ENCODE assay signal across 8 cellular contexts in genomic region chr19:2552859-2553258, GRCh38.
DNase-seq lines count a peak whose midpoint lies in the region; ATAC-seq and TF ChIP-seq lines count a peak whose summit lies in the region.

No MANE protein-coding gene starts in this region.

- TF ChIP-seq CTCF in NB4 (IDR thresholded peaks at IDR 0.05; ENCODE audit: low read depth, low read length), result no peak

- peak overlapping the region; percentile 67 to 96 (median 78) for H3K27ac Mint-ChIP-seq in CD4-positive, alpha-beta memory T cell
- H3K27ac Mint-ChIP-seq in activated T-helper 1 cell treated with anti-CD3 and anti-CD28 coated beads, Interleukin-12 subunit alpha, Interleukin-12 subunit beta, Interleukin-2, Interleukin-4 antibody, amounts not matched to agents 30 ng/mL and 10 ng/mL and 1 ng/mL, durations not matched to agents 14 hours and 24 hours and 36 hours, result peak overlapping the region; percentile 74
- peak overlapping the region; percentile 48 to 86 (median 81) for H3K27ac Mint-ChIP-seq in naive thymus-derived CD4-positive, alpha-beta T cell

- H3K36me3 Mint-ChIP-seq in CD4-positive, alpha-beta memory T cell, result no peaks in the 10 kb centered on the region
- H3K36me3 Mint-ChIP-seq in activated T-helper 1 cell treated with anti-CD3 and anti-CD28 coated beads, Interleukin-12 subunit alpha, Interleukin-12 subunit beta, Interleukin-2, Interleukin-4 antibody, amounts not matched to agents 30 ng/mL and 10 ng/mL and 1 ng/mL, durations not matched to agents 14 hours and 24 hours and 36 hours (ENCODE audit: low read depth), result peaks cover 3% of the 10 kb centered on the region
- no peaks in the 10 kb centered on the region for H3K36me3 Mint-ChIP-seq in naive thymus-derived CD4-positive, alpha-beta T cell

- H3K27me3 Mint-ChIP-seq in CD4-positive, alpha-beta memory T cell, result no peaks in the 10 kb centered on the region
- H3K27me3 Mint-ChIP-seq in activated T-helper 1 cell treated with anti-CD3 and anti-CD28 coated beads, Interleukin-12 subunit alpha, Interleukin-12 subunit beta, Interleukin-2, Interleukin-4 antibody, amounts not matched to agents 30 ng/mL and 10 ng/mL and 1 ng/mL, durations not matched to agents 14 hours and 24 hours and 36 hours (ENCODE audit: insufficient read depth), result no peaks in the 10 kb centered on the region
- no peaks in the 10 kb centered on the region for H3K27me3 Mint-ChIP-seq in naive thymus-derived CD4-positive, alpha-beta T cell

- peak; percentile 74 to 84 (median 80) for DNase-seq in CD4-positive, alpha-beta memory T cell
- peak; percentile 88 for DNase-seq in NB4 (ENCODE audit: low read depth)
- peak; percentile 69 for DNase-seq in activated T-helper 1 cell treated with anti-CD3 and anti-CD28 coated beads, Interleukin-12 subunit alpha, Interleukin-12 subunit beta, Interleukin-2, Interleukin-4 antibody, amounts not matched to agents 30 ng/mL and 10 ng/mL and 1 ng/mL, durations not matched to agents 14 hours and 24 hours and 36 hours (ENCODE audit: low spot score)
- peak in 8 of 9 donors; percentile 48 to 77 (median 66) for DNase-seq in naive thymus-derived CD4-positive, alpha-beta T cell
- no peak for DNase-seq in NCI-H226
- no peak for DNase-seq in NCI-H2107 (lab: John Stamatoyannopoulos, UW)

- peak overlapping the region; percentile 12 for H3K27ac ChIP-seq in CD4-positive, alpha-beta memory T cell (ENCODE audit: low read depth, low read length)
- peak overlapping the region; percentile 59 for H3K27ac ChIP-seq in naive thymus-derived CD4-positive, alpha-beta T cell (ENCODE audit: low read depth, low read length)

- ATAC-seq in GM21529 (IDR thresholded peaks at IDR 0.05; ENCODE audit: unreplicated experiment), result peak; percentile 66
- ATAC-seq in naive thymus-derived CD4-positive, alpha-beta T cell, result peak; percentile 82
- ATAC-seq in HG03520 (IDR thresholded peaks at IDR 0.05; ENCODE audit: unreplicated experiment), result no peak

- intact Hi-C loops in CD4-positive, alpha-beta memory T cell (cut with micrococcal nuclease), result loop anchor here (2.0 kb wide), 3 partner anchors 50 to 74 kb away; no protein-coding TSS in a partner anchor
- intact Hi-C loops in activated T-helper 1 cell treated with anti-CD3 and anti-CD28 coated beads, Interleukin-12 subunit alpha, Interleukin-12 subunit beta, Interleukin-2, Interleukin-4 antibody, amounts not matched to agents 30 ng/mL and 10 ng/mL and 1 ng/mL, durations not matched to agents 14 hours and 24 hours and 36 hours (cut with micrococcal nuclease), result loop anchor here (1.0 to 2.0 kb wide), 5 partner anchors 9 to 77 kb away; partner anchors contain the start of gene GADD45B
- intact Hi-C loops in naive thymus-derived CD4-positive, alpha-beta T cell (cut with micrococcal nuclease), result loop anchor here (1.0 to 2.0 kb wide), 5 partner anchors 9 to 74 kb away; no protein-coding TSS in a partner anchor

- peaks cover 9 to 18% (median 14%) of the 10 kb centered on the region in 4 donors for H3K4me1 Mint-ChIP-seq in CD4-positive, alpha-beta memory T cell
- H3K4me1 Mint-ChIP-seq in activated T-helper 1 cell treated with anti-CD3 and anti-CD28 coated beads, Interleukin-12 subunit alpha, Interleukin-12 subunit beta, Interleukin-2, Interleukin-4 antibody, amounts not matched to agents 30 ng/mL and 10 ng/mL and 1 ng/mL, durations not matched to agents 14 hours and 24 hours and 36 hours (ENCODE audit: low read depth), result peaks cover 16% of the 10 kb centered on the region
- H3K4me1 Mint-ChIP-seq in naive thymus-derived CD4-positive, alpha-beta T cell, result peaks cover 15 to 34% (median 20%) of the 10 kb centered on the region in 7 donors

- no peaks in the 10 kb centered on the region for H3K9me3 ChIP-seq in CD4-positive, alpha-beta memory T cell (ENCODE audit: control insufficient read depth in 1 of 2, low read length in 2 of 2)
- no peaks in the 10 kb centered on the region for H3K9me3 ChIP-seq in naive thymus-derived CD4-positive, alpha-beta T cell (ENCODE audit: control insufficient read depth in 2 of 3, low read length in 3 of 3)

- H3K36me3 ChIP-seq in CD4-positive, alpha-beta memory T cell (ENCODE audit: insufficient read depth, low read length), result no peaks in the 10 kb centered on the region
- no peaks in the 10 kb centered on the region for H3K36me3 ChIP-seq in naive thymus-derived CD4-positive, alpha-beta T cell (ENCODE audit: control insufficient read depth in 2 of 3, insufficient read depth in 3 of 3, low read length in 3 of 3)

- no peaks in the 10 kb centered on the region for H3K9me3 Mint-ChIP-seq in CD4-positive, alpha-beta memory T cell
- no peaks in the 10 kb centered on the region for H3K9me3 Mint-ChIP-seq in activated T-helper 1 cell treated with anti-CD3 and anti-CD28 coated beads, Interleukin-12 subunit alpha, Interleukin-12 subunit beta, Interleukin-2, Interleukin-4 antibody, amounts not matched to agents 30 ng/mL and 10 ng/mL and 1 ng/mL, durations not matched to agents 14 hours and 24 hours and 36 hours
- peaks cover 0 to 6% (median 0%) of the 10 kb centered on the region in 11 donors for H3K9me3 Mint-ChIP-seq in naive thymus-derived CD4-positive, alpha-beta T cell

- POLR2A ChIA-PET in CD4-positive, alpha-beta memory T cell (lab: Charles Lee; ENCODE audit: partially characterized antibody), result interaction anchor here (0.7 to 5.8 kb wide), 12 partner anchors 9 to 76 kb away, joined by 3 to 109 read pairs (median 9); partner anchors contain the start of gene GADD45B
- POLR2A ChIA-PET in naive thymus-derived CD4-positive, alpha-beta T cell (lab: Charles Lee), result interaction anchor here (0.7 to 4.4 kb wide), 9 partner anchors 9 to 317 kb away, joined by 3 to 67 read pairs (median 4); partner anchors contain the start of genes GADD45B and PLEKHJ1

- H3K4me3 ChIP-seq in CD4-positive, alpha-beta memory T cell (ENCODE audit: low read length in 2 of 2), result peak overlapping the region; percentile 36 to 46
- H3K4me3 ChIP-seq in NB4 (ENCODE audit: low read depth, low read length), result peak overlapping the region; percentile 43
- peak overlapping the region; percentile 8 for H3K4me3 ChIP-seq in naive thymus-derived CD4-positive, alpha-beta T cell (ENCODE audit: low read length)

- TF ChIP-seq POLR2A in NB4 (IDR thresholded peaks at IDR 0.05; ENCODE audit: extremely low read depth, insufficient read length), result no peak

- CTCF ChIA-PET in CD4-positive, alpha-beta memory T cell (lab: Charles Lee; ENCODE audit: partially characterized antibody), result interaction anchor here (0.6 to 4.1 kb wide), 7 partner anchors 9 to 83 kb away, joined by 3 to 19 read pairs (median 4); partner anchors contain the start of gene GADD45B
- CTCF ChIA-PET in naive thymus-derived CD4-positive, alpha-beta T cell (lab: Charles Lee), result interaction anchor here (0.6 to 1.0 kb wide), 3 partner anchors 77 to 1055 kb away, joined by 5 to 6 read pairs (median 6); partner anchors contain the start of gene GADD45B

- H3K27me3 ChIP-seq in CD4-positive, alpha-beta memory T cell (ENCODE audit: insufficient read depth, low read length), result no peaks in the 10 kb centered on the region
- H3K27me3 ChIP-seq in naive thymus-derived CD4-positive, alpha-beta T cell (ENCODE audit: control insufficient read depth in 2 of 2, insufficient read depth in 2 of 2, low read length in 2 of 2), result no peaks in the 10 kb centered on the region

- H3K4me3 Mint-ChIP-seq in CD4-positive, alpha-beta memory T cell, result peak overlapping the region; percentile 52 to 93 (median 82)
- peak overlapping the region; percentile 7 for H3K4me3 Mint-ChIP-seq in activated T-helper 1 cell treated with anti-CD3 and anti-CD28 coated beads, Interleukin-12 subunit alpha, Interleukin-12 subunit beta, Interleukin-2, Interleukin-4 antibody, amounts not matched to agents 30 ng/mL and 10 ng/mL and 1 ng/mL, durations not matched to agents 14 hours and 24 hours and 36 hours
- peak overlapping the region; percentile 67 to 93 (median 83) for H3K4me3 Mint-ChIP-seq in naive thymus-derived CD4-positive, alpha-beta T cell

- H3K4me1 ChIP-seq in CD4-positive, alpha-beta memory T cell (ENCODE audit: insufficient read depth, low read length), result peaks cover 24% of the 10 kb centered on the region
- peaks cover 10 to 12% of the 10 kb centered on the region in 2 donors for H3K4me1 ChIP-seq in naive thymus-derived CD4-positive, alpha-beta T cell (ENCODE audit: control insufficient read depth in 2 of 2, insufficient read depth in 2 of 2, low read length in 2 of 2)

Comparison
In these comparisons a context has a peak if more than half of its experiments do, and no peak if none do; other contexts are left out.
1. DNase-seq: peak in CD4-positive, alpha-beta memory T cell (5 of 5), NB4 (single experiment), activated T-helper 1 cell treated with anti-CD3 and anti-CD28 coated beads, Interleukin-12 subunit alpha, Interleukin-12 subunit beta, Interleukin-2, Interleukin-4 antibody, amounts not matched to agents 30 ng/mL and 10 ng/mL and 1 ng/mL, durations not matched to agents 14 hours and 24 hours and 36 hours (single experiment) and naive thymus-derived CD4-positive, alpha-beta T cell (8 of 9); none in NCI-H226 (single experiment) and NCI-H2107 (single experiment).
2. H3K4me3 Mint-ChIP-seq: peak in every context shown above with its lines; median percentile 83 in naive thymus-derived CD4-positive, alpha-beta T cell; 82 in CD4-positive, alpha-beta memory T cell; 7 in activated T-helper 1 cell treated with anti-CD3 and anti-CD28 coated beads, Interleukin-12 subunit alpha, Interleukin-12 subunit beta, Interleukin-2, Interleukin-4 antibody, amounts not matched to agents 30 ng/mL and 10 ng/mL and 1 ng/mL, durations not matched to agents 14 hours and 24 hours and 36 hours.
3. Peak in every context shown above with its lines, with median percentiles within 50 percentile points of each other: H3K4me3 ChIP-seq and H3K27ac Mint-ChIP-seq.